In the genomic region with DNA sequence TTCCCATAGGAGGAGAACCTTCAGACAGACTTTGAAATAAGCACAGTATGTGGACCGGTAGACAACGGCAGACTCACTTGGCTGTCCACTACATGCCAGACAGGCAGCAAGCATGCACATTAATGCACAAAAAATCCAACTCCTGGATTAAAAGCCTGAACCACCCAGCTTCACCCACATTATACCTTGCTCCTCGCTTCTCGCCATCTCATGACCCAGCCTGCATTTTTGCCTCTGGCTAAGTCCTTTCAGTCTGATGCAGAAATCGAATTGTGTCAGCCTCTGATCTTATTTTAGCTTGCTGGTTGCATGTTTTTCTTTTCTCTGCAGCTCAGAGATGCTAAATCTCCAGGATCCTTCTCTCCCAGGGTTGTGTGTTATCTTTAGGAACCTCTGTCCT, we compare ENCODE assay signal across 19 cellular contexts.
"Had no signal": no experiment of that assay in that cellular context is flagged by ENCODE, and none has a peak within 500 bp of the region (broad histone marks: within the 10 kb centered on the region; RNA-seq: fewer than 3 reads in every experiment).

No MANE protein-coding gene starts in this region.

- H3K4me2 ChIP-seq: hepatocyte had no signal

- H3K36me3 Mint-ChIP-seq: naive thymus-derived CD8-positive, alpha-beta T cell; stimulated activated naive B cell treated with anti-CD40 and anti-IgM and Interleukin-4, amounts not matched to agents 10 μg/mL and 1 μg/mL and 100 μg/mL, for 72 hours had no signal

- H3K4me3 Mint-ChIP-seq: central memory CD8-positive, alpha-beta T cell; naive thymus-derived CD8-positive, alpha-beta T cell; stimulated activated naive B cell treated with anti-CD40 and anti-IgM and Interleukin-4, amounts not matched to agents 10 μg/mL and 1 μg/mL and 100 μg/mL, for 72 hours; stimulated activated naive CD8-positive, alpha-beta T cell treated with anti-CD3 and anti-CD28 coated beads, Interleukin-15, amount 100 ng/mL, for 72 hours had no signal

- ATAC-seq: esophagus mucosa; mucosa of descending colon; naive thymus-derived CD8-positive, alpha-beta T cell; right lobe of liver; stimulated activated naive B cell treated with anti-CD40 and anti-IgM and Interleukin-4, amounts not matched to agents 10 μg/mL and 1 μg/mL and 100 μg/mL, for 72 hours; stimulated activated naive CD8-positive, alpha-beta T cell treated with anti-CD3 and anti-CD28 coated beads, Interleukin-15, amount 100 ng/mL, for 72 hours had no signal

- H3K4me3 ChIP-seq: dorsolateral prefrontal cortex, hepatocyte, mucosa of descending colon, prostate gland, right lobe of liver, testis, tibial nerve had no signal

- H3K9ac ChIP-seq: parathyroid adenoma had no signal

- H3K79me2 ChIP-seq: hepatocyte, parathyroid adenoma had no signal

- H3K27me3 ChIP-seq: dorsolateral prefrontal cortex, hepatocyte, right lobe of liver, testis, tibial nerve had no signal

- DNase-seq: cortex of kidney; dorsolateral prefrontal cortex; effector CD8-positive, alpha-beta T cell; head of caudate nucleus; kidney glomerular epithelial cell; mucosa of descending colon; naive thymus-derived CD8-positive, alpha-beta T cell; right lobe of liver; stimulated activated CD4-positive, alpha-beta T cell treated with anti-CD3 and anti-CD28 coated beads, Interleukin-2, amount 100 ng/mL, for 24 hours; stimulated activated CD4-positive, alpha-beta T cell treated with anti-CD3 and anti-CD28 coated beads, Interleukin-4, amount 100 ng/mL, for 4 hours; stimulated activated naive B cell treated with anti-CD40 and anti-IgM and Interleukin-4, amounts not matched to agents 10 μg/mL and 1 μg/mL and 100 μg/mL, for 72 hours; stimulated activated naive CD8-positive, alpha-beta T cell treated with anti-CD3 and anti-CD28 coated beads, Interleukin-15, amount 100 ng/mL, for 72 hours; testis had no signal

- H2AFZ ChIP-seq: hepatocyte, parathyroid adenoma had no signal

- H3K4me1 Mint-ChIP-seq: central memory CD8-positive, alpha-beta T cell; naive thymus-derived CD8-positive, alpha-beta T cell; stimulated activated naive B cell treated with anti-CD40 and anti-IgM and Interleukin-4, amounts not matched to agents 10 μg/mL and 1 μg/mL and 100 μg/mL, for 72 hours; stimulated activated naive CD8-positive, alpha-beta T cell treated with anti-CD3 and anti-CD28 coated beads, Interleukin-15, amount 100 ng/mL, for 72 hours had no signal

- H3K27me3 Mint-ChIP-seq: central memory CD8-positive, alpha-beta T cell; stimulated activated naive B cell treated with anti-CD40 and anti-IgM and Interleukin-4, amounts not matched to agents 10 μg/mL and 1 μg/mL and 100 μg/mL, for 72 hours had no signal

- H3K9me3 Mint-ChIP-seq: stimulated activated naive B cell treated with anti-CD40 and anti-IgM and Interleukin-4, amounts not matched to agents 10 μg/mL and 1 μg/mL and 100 μg/mL, for 72 hours had no signal

- H3K27ac ChIP-seq: hepatocyte, parathyroid adenoma, prostate gland, right lobe of liver, testis, tibial nerve had no signal

- H3K4me1 ChIP-seq: parathyroid adenoma, prostate gland, right lobe of liver, testis, tibial nerve had no signal

- H3K9me3 ChIP-seq: mucosa of descending colon, prostate gland, right lobe of liver, testis, tibial nerve had no signal

- H3K36me3 ChIP-seq: prostate gland, right lobe of liver, tibial nerve had no signal
